Comparison of ENCODE assay signal across 1 cellular context in genomic region chr6:170552765-170553685, GRCh38.
TF ChIP-seq lines count a peak whose summit lies in the region.

Gene PSMB1 (minus strand): TSS chr6:170553307. CDS start chr6:170553242, 65 bp downstream.

TF ChIP-seq in HepG2, 621 proteins besides CTCF, POLR2A, EP300 and RAD21 (continued from another document and continues in another):
- TF ChIP-seq ZNF281 (CRISPR knock-in tag; IDR thresholded peaks at IDR 0.05; ENCODE audit: borderline replicate concordance) (peak; percentile 89), MED13 (CRISPR knock-in tag; IDR thresholded peaks at IDR 0.05) (0 out of 2 replicates have a peak, but pooled peaks have one; percentile 30), ZNF101 (CRISPR knock-in tag; IDR thresholded peaks at IDR 0.05; ENCODE audit: borderline replicate concordance, low read depth) (no peak), ZSCAN22 (CRISPR knock-in tag; IDR thresholded peaks at IDR 0.05) (no peak), ZNF33A (CRISPR knock-in tag; IDR thresholded peaks at IDR 0.05; ENCODE audit: borderline replicate concordance) (peak; percentile 51; the same call in 1 of the 2 replicates), KLF12 (CRISPR knock-in tag; IDR thresholded peaks at IDR 0.05; ENCODE audit: borderline replicate concordance) (no peak), ZNF644 (CRISPR knock-in tag; IDR thresholded peaks at IDR 0.05; ENCODE audit: low read depth) (no peak), ATAD3A (CRISPR knock-in tag; IDR thresholded peaks at IDR 0.05) (no peak), POLR2AphosphoS5 (IDR thresholded peaks at IDR 0.05; ENCODE audit: low read depth, low read length) (peak; percentile 99), ZNF317 (CRISPR knock-in tag; IDR thresholded peaks at IDR 0.05) (no peak), GATAD1 (CRISPR knock-in tag; IDR thresholded peaks at IDR 0.05) (peak; percentile 97), ZNF556 (CRISPR knock-in tag; IDR thresholded peaks at IDR 0.05; ENCODE audit: borderline replicate concordance) (peak; percentile 49; the same call in 1 of the 2 replicates), KDM5A (IDR thresholded peaks at IDR 0.05; ENCODE audit: borderline replicate concordance, low read length) (peak; percentile 91), ZNF225 (CRISPR knock-in tag; IDR thresholded peaks at IDR 0.05) (peak; percentile 93; the same call in 1 of the 2 replicates), NFE2L2 (IDR thresholded peaks at IDR 0.05; ENCODE audit: low read length) (peak; percentile 19; the same call in 1 of the 2 replicates), ZNF557 (CRISPR knock-in tag; IDR thresholded peaks at IDR 0.05) (no peak), ZNF790 (CRISPR knock-in tag; IDR thresholded peaks at IDR 0.05; ENCODE audit: borderline replicate concordance) (no peak), KLF15 (CRISPR knock-in tag; IDR thresholded peaks at IDR 0.05; ENCODE audit: borderline replicate concordance) (no peak), NFRKB (IDR thresholded peaks at IDR 0.05) (peak; percentile 63), HOXA9 (CRISPR knock-in tag; IDR thresholded peaks at IDR 0.05; ENCODE audit: borderline replicate concordance) (peak; percentile 68; the same call in 1 of the 2 replicates), ZNF136 (CRISPR knock-in tag; IDR thresholded peaks at IDR 0.05; ENCODE audit: low read depth) (peak; percentile 75; the same call in 1 of the 2 replicates), PHF8 (CRISPR knock-in tag; IDR thresholded peaks at IDR 0.05) (peak; percentile 98), DNMT1 (CRISPR knock-in tag; IDR thresholded peaks at IDR 0.05) (0 out of 2 replicates have a peak, but pooled peaks have one; percentile 72), FOXC1 (CRISPR knock-in tag; IDR thresholded peaks at IDR 0.05; ENCODE audit: borderline replicate concordance) (peak; percentile 85), CEBPG (CRISPR knock-in tag; IDR thresholded peaks at IDR 0.05) (peak; percentile 86), CSRNP2 (CRISPR knock-in tag; conservative IDR thresholded peaks at IDR 0.05; ENCODE audit: low read depth) (no peak), ZGPAT (CRISPR knock-in tag; IDR thresholded peaks at IDR 0.05) (peak; percentile 81; the same call in 1 of the 2 replicates), ZNF792 (CRISPR knock-in tag; IDR thresholded peaks at IDR 0.05) (peak; percentile 90), NFKB2 (CRISPR knock-in tag; IDR thresholded peaks at IDR 0.05; ENCODE audit: borderline replicate concordance) (peak; percentile 93; the same call in 1 of the 2 replicates), CSRNP1 (CRISPR knock-in tag; IDR thresholded peaks at IDR 0.05) (peak; percentile 83; the same call in 1 of the 2 replicates), NFATC3 (CRISPR knock-in tag; IDR thresholded peaks at IDR 0.05) (peak; percentile 72), ZNF329 (CRISPR knock-in tag; IDR thresholded peaks at IDR 0.05; ENCODE audit: low read depth) (peak; percentile 80; the same call in 1 of the 2 replicates), ZBTB25 (CRISPR knock-in tag; IDR thresholded peaks at IDR 0.05) (no peak), ZNF609 (CRISPR knock-in tag; IDR thresholded peaks at IDR 0.05; ENCODE audit: borderline replicate concordance) (no peak), HOXA3 (CRISPR knock-in tag; IDR thresholded peaks at IDR 0.05) (peak; percentile 99), DRAP1 (CRISPR knock-in tag; IDR thresholded peaks at IDR 0.05) (peak; percentile 98), RBM39 (IDR thresholded peaks at IDR 0.05; ENCODE audit: low read depth, low read length, poor library complexity, severe bottlenecking) (peak; percentile 98), SPEN (CRISPR knock-in tag; IDR thresholded peaks at IDR 0.05; ENCODE audit: low read depth) (peak; percentile 96), BATF2 (CRISPR knock-in tag; IDR thresholded peaks at IDR 0.05) (peak; percentile 56), MAFK (conservative IDR thresholded peaks at IDR 0.05 in 1 of 2, IDR thresholded peaks at IDR 0.05 in 1 of 2; ENCODE audit: low read length in 2 of 2) (peak; percentile 78 to 87), ZFP82 (CRISPR knock-in tag; IDR thresholded peaks at IDR 0.05; ENCODE audit: borderline replicate concordance) (no peak), HNRNPL (IDR thresholded peaks at IDR 0.05; ENCODE audit: low read depth, low read length) (0 out of 2 replicates have a peak, but pooled peaks have one; percentile 58), GMEB1 (CRISPR knock-in tag; IDR thresholded peaks at IDR 0.05; ENCODE audit: borderline replicate concordance) (peak; percentile 78), PTBP1 (IDR thresholded peaks at IDR 0.05; ENCODE audit: low read depth, low read length, poor library complexity, severe bottlenecking) (peak; percentile 94), ZNF619 (CRISPR knock-in tag; IDR thresholded peaks at IDR 0.05) (peak; percentile 89), MZF1 (CRISPR knock-in tag; IDR thresholded peaks at IDR 0.05; ENCODE audit: borderline replicate concordance) (no peak), ZNF569 (CRISPR knock-in tag; IDR thresholded peaks at IDR 0.05; ENCODE audit: borderline replicate concordance) (no peak), BRD4 (CRISPR knock-in tag; IDR thresholded peaks at IDR 0.05) (peak; percentile 73; the same call in 1 of the 2 replicates), ZNF615 (CRISPR knock-in tag; IDR thresholded peaks at IDR 0.05; ENCODE audit: borderline replicate concordance) (no peak), SIX1 (CRISPR knock-in tag; IDR thresholded peaks at IDR 0.05; ENCODE audit: borderline replicate concordance) (no peak; the same call in 1 of the 2 replicates)
